ENCODE assay signal across 1 cellular context in the genomic region with DNA sequence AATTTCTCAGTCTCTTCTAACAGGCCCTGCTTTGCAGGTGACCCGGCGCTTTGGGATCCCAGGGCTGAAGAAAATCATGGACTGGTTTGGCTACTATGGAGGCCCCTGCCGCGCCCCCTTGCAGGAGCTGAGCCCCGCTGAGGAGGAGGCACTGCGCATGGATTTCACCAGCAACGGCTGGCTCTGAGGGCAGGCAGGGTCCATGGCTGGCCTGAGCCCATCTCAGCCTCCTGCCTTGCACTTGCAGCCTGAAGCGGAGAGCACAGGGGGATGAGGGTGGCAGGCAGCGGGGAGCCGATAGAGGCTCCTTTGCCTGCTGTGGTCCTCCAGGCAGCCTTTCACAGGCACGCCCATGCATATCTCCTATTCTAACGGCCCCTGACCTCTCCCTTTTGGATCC.
TF ChIP-seq lines count a peak whose summit lies in the region.

No MANE protein-coding gene starts in this region.

TF ChIP-seq in HepG2, 621 proteins besides CTCF, POLR2A, EP300 and RAD21:
- TF ChIP-seq AGO2 (optimal IDR thresholded peaks at IDR 0.05; ENCODE audit: low read depth, low read length) (peak; percentile 18), NAIF1 (CRISPR knock-in tag; IDR thresholded peaks at IDR 0.05; ENCODE audit: borderline replicate concordance) (no peak)
